In the genomic region with DNA sequence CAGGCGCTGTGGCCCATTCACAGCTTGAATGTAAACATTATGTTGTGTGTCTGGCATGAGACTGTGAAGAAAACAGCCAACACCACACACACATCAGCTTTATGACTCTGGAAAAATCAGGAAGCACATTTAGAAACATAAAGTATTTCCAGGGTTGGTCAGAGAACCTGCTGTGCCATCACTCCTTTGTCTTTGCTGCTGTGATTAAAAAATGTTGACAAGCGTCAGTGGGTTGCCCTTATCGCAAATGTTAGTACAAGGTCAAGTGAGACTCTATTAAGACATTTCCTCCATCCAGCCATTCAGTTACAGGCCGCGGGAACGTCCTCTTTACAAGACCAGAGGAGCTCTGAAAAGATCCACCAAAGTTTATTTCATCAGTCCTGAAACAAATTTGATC, we compare ENCODE assay signal across 19 cellular contexts.
DNase-seq lines count a peak whose midpoint lies in the region; ATAC-seq lines count a peak whose summit lies in the region.
"Had no signal": no experiment of that assay in that cellular context is flagged by ENCODE, and none has a peak within 500 bp of the region (broad histone marks: within the 10 kb centered on the region; RNA-seq: fewer than 3 reads in every experiment).

No MANE protein-coding gene starts in this region.

- no peaks in the 10 kb centered on the region for H3K27me3 Mint-ChIP-seq in T-helper 17 cell
- no peaks in the 10 kb centered on the region for H3K27me3 Mint-ChIP-seq in activated CD4-positive, alpha-beta memory T cell treated with anti-CD3 and anti-CD28 coated beads, Interleukin-2, amount 10 ng/mL, durations not matched to agents 7 days and 5 days
- H3K27me3 Mint-ChIP-seq in stimulated activated naive CD8-positive, alpha-beta T cell treated with anti-CD3 and anti-CD28 coated beads, Interleukin-15, amount 100 ng/mL, for 72 hours = no peaks in the 10 kb centered on the region
- H3K27me3 Mint-ChIP-seq: B cell; CD4-positive, alpha-beta memory T cell had no signal

- no peak overlapping the region for H3K4me2 ChIP-seq in mesenchymal stem cell (ENCODE audit: low read length, poor library complexity, severe bottlenecking)
- H3K4me2 ChIP-seq: KMS-11 had no signal

- H3K4me1 ChIP-seq in mesenchymal stem cell (ENCODE audit: control insufficient read depth, insufficient read depth, low read depth, low read length) = peaks cover 5% of the 10 kb centered on the region

- no peak overlapping the region for H3K4me3 Mint-ChIP-seq in T-helper 17 cell
- no peak overlapping the region for H3K4me3 Mint-ChIP-seq in activated CD4-positive, alpha-beta memory T cell treated with anti-CD3 and anti-CD28 coated beads, Interleukin-2, amount 10 ng/mL, durations not matched to agents 7 days and 5 days
- H3K4me3 Mint-ChIP-seq in stimulated activated naive CD8-positive, alpha-beta T cell treated with anti-CD3 and anti-CD28 coated beads, Interleukin-15, amount 100 ng/mL, for 72 hours = no peak overlapping the region
- H3K4me3 Mint-ChIP-seq: B cell; CD4-positive, alpha-beta memory T cell; HFFc6 had no signal

- peaks cover 4% of the 10 kb centered on the region for H3K36me3 Mint-ChIP-seq in T-helper 17 cell (ENCODE audit: low read depth)
- H3K36me3 Mint-ChIP-seq in activated CD4-positive, alpha-beta memory T cell treated with anti-CD3 and anti-CD28 coated beads, Interleukin-2, amount 10 ng/mL, durations not matched to agents 7 days and 5 days (ENCODE audit: low read depth) = peaks cover 9% of the 10 kb centered on the region

- H2AK5ac ChIP-seq in mesenchymal stem cell (ENCODE audit: low read length, severe bottlenecking) = no peak overlapping the region

- no peak overlapping the region for H2BK120ac ChIP-seq in mesenchymal stem cell (ENCODE audit: low read depth, low read length)

- H2AFZ ChIP-seq in mesenchymal stem cell (ENCODE audit: low read depth, low read length) = no peak overlapping the region

- WGBS in mesenchymal stem cell = 18% methylated on average over 5 of the region's 6 CpGs

- H3K9ac ChIP-seq in mesenchymal stem cell (ENCODE audit: low read length) = no peak overlapping the region
- H3K9ac ChIP-seq: KMS-11 had no signal

- CTCF ChIA-PET in activated CD4-positive, alpha-beta memory T cell treated with anti-CD3 and anti-CD28 coated beads, Interleukin-2, amount 10 ng/mL, durations not matched to agents 7 days and 5 days (lab: Charles Lee) = no interaction called here

- no peak overlapping the region for H2BK5ac ChIP-seq in mesenchymal stem cell (ENCODE audit: low read depth, low read length, poor library complexity, severe bottlenecking)

- H3K14ac ChIP-seq in mesenchymal stem cell (ENCODE audit: low read length in 2 of 2) = no peak overlapping the region

- no peaks in the 10 kb centered on the region for H3K27me3 ChIP-seq in mesenchymal stem cell (ENCODE audit: control insufficient read depth in 1 of 2, insufficient read depth in 1 of 2, low read length in 2 of 2)
- H3K27me3 ChIP-seq: MG63 had no signal

- POLR2A ChIA-PET in activated CD4-positive, alpha-beta memory T cell treated with anti-CD3 and anti-CD28 coated beads, Interleukin-2, amount 10 ng/mL, durations not matched to agents 7 days and 5 days (lab: Charles Lee) = interaction anchor here (1.2 kb wide), 1 partner anchor 95 kb away, joined by 4 read pairs; no protein-coding TSS in a partner anchor

- no peak overlapping the region for H3K18ac ChIP-seq in mesenchymal stem cell (ENCODE audit: low read depth in 1 of 2, low read length in 2 of 2)

- H3K23ac ChIP-seq in mesenchymal stem cell (ENCODE audit: low read length in 2 of 2) = no peak overlapping the region

- no peak overlapping the region for H3K4ac ChIP-seq in mesenchymal stem cell (ENCODE audit: low read depth in 1 of 2, low read length in 2 of 2)

- no peaks in the 10 kb centered on the region for H3K9me3 Mint-ChIP-seq in activated CD4-positive, alpha-beta memory T cell treated with anti-CD3 and anti-CD28 coated beads, Interleukin-2, amount 10 ng/mL, durations not matched to agents 7 days and 5 days
- no peaks in the 10 kb centered on the region for H3K9me3 Mint-ChIP-seq in stimulated activated naive CD8-positive, alpha-beta T cell treated with anti-CD3 and anti-CD28 coated beads, Interleukin-15, amount 100 ng/mL, for 72 hours
- H3K9me3 Mint-ChIP-seq: CD4-positive, alpha-beta memory T cell; HFFc6 had no signal

- H3K9me3 ChIP-seq in T-helper 17 cell (ENCODE audit: control insufficient read depth, low read length, poor library complexity, severe bottlenecking) (no peaks in the 10 kb centered on the region), mesenchymal stem cell (ENCODE audit: control insufficient read depth, low read length) (no peaks in the 10 kb centered on the region)
- H3K9me3 ChIP-seq: MG63 had no signal

- H3K4me3 ChIP-seq in mesenchymal stem cell (ENCODE audit: insufficient read depth in 1 of 2, low read depth in 1 of 2, low read length in 2 of 2) = no peak overlapping the region
- H3K4me3 ChIP-seq: MG63 had no signal

- H3K79me1 ChIP-seq in mesenchymal stem cell (replicated peaks; ENCODE audit: low read length, poor library complexity, severe bottlenecking) = peaks cover 6% of the 10 kb centered on the region

- peaks cover 7% of the 10 kb centered on the region for H3K4me1 Mint-ChIP-seq in T-helper 17 cell
- peaks cover 2% of the 10 kb centered on the region for H3K4me1 Mint-ChIP-seq in activated CD4-positive, alpha-beta memory T cell treated with anti-CD3 and anti-CD28 coated beads, Interleukin-2, amount 10 ng/mL, durations not matched to agents 7 days and 5 days
- H3K4me1 Mint-ChIP-seq in stimulated activated naive CD8-positive, alpha-beta T cell treated with anti-CD3 and anti-CD28 coated beads, Interleukin-15, amount 100 ng/mL, for 72 hours = peaks cover 7% of the 10 kb centered on the region
- H3K4me1 Mint-ChIP-seq: B cell had no signal

- peak overlapping the region; percentile 88 for H3K27ac Mint-ChIP-seq in T-helper 17 cell
- H3K27ac Mint-ChIP-seq in activated CD4-positive, alpha-beta memory T cell treated with anti-CD3 and anti-CD28 coated beads, Interleukin-2, amount 10 ng/mL, durations not matched to agents 7 days and 5 days = no peak overlapping the region
- H3K27ac Mint-ChIP-seq in stimulated activated naive CD8-positive, alpha-beta T cell treated with anti-CD3 and anti-CD28 coated beads, Interleukin-15, amount 100 ng/mL, for 72 hours = no peak overlapping the region
- H3K27ac Mint-ChIP-seq: B cell, HFFc6 had no signal

- peaks cover 30 to 66% of the 10 kb centered on the region in 2 experiments for H3K36me3 ChIP-seq in mesenchymal stem cell (ENCODE audit: control insufficient read depth in 1 of 2, insufficient read depth in 2 of 2, low read depth in 1 of 2, low read length in 2 of 2)

- no peak overlapping the region for H4K91ac ChIP-seq in mesenchymal stem cell (ENCODE audit: low read length)

- no peak overlapping the region for H4K8ac ChIP-seq in mesenchymal stem cell (ENCODE audit: low read length)

- DNase-seq in T-helper 17 cell (no peak), dermis microvascular lymphatic vessel endothelial cell (ENCODE audit: low read depth in 2 of 2) (peak; percentile 14 to 69), left cardiac atrium (peak; percentile 31), mesenchymal stem cell (peak; percentile 75), NCI-H446 (lab: John Stamatoyannopoulos, UW) (no peak), COLO668 (lab: John Stamatoyannopoulos, UW; ENCODE audit: unreplicated experiment) (no peak)
- DNase-seq in activated CD4-positive, alpha-beta memory T cell treated with anti-CD3 and anti-CD28 coated beads, Interleukin-2, amount 10 ng/mL, durations not matched to agents 7 days and 5 days = no peak
- no peak for DNase-seq in stimulated activated naive CD8-positive, alpha-beta T cell treated with anti-CD3 and anti-CD28 coated beads, Interleukin-15, amount 100 ng/mL, for 72 hours
- DNase-seq: CD4-positive, alpha-beta memory T cell; GOT3; HFFc6; MG63; NCI-H1105 treated with DMSO at 0.1 percent for 48 hours; NCI-H187; NCI-H446 treated with DMSO at 0.1 percent for 48 hours; NCI-H82 had no signal

- ATAC-seq in T-helper 17 cell (no peak), left cardiac atrium (peak; percentile 47 to 53)
- no peak for ATAC-seq in stimulated activated naive CD8-positive, alpha-beta T cell treated with anti-CD3 and anti-CD28 coated beads, Interleukin-15, amount 100 ng/mL, for 72 hours
- ATAC-seq: Panc1 had no signal

- H2BK15ac ChIP-seq in mesenchymal stem cell (ENCODE audit: low read depth, poor library complexity, severe bottlenecking) = no peak overlapping the region

- intact Hi-C loops in left cardiac atrium (cut with DNase I) = no loop called here

- H2BK12ac ChIP-seq in mesenchymal stem cell (ENCODE audit: low read length in 2 of 2) = no peak overlapping the region

- H3K27ac ChIP-seq in mesenchymal stem cell (ENCODE audit: low read length, poor library complexity, severe bottlenecking) = no peak overlapping the region
- H3K27ac ChIP-seq: KMS-11 had no signal

Comparison
In these comparisons a context has a peak if more than half of its experiments do, and no peak if none do; other contexts are left out.
1. ATAC-seq: peak in left cardiac atrium (2 of 2); none in T-helper 17 cell (single experiment) and stimulated activated naive CD8-positive, alpha-beta T cell treated with anti-CD3 and anti-CD28 coated beads, Interleukin-15, amount 100 ng/mL, for 72 hours (single experiment).
2. DNase-seq: peak in dermis microvascular lymphatic vessel endothelial cell (2 of 2), left cardiac atrium (single experiment) and mesenchymal stem cell (single experiment); none in T-helper 17 cell (0 of 3), NCI-H446 (0 of 2), activated CD4-positive, alpha-beta memory T cell treated with anti-CD3 and anti-CD28 coated beads, Interleukin-2, amount 10 ng/mL, durations not matched to agents 7 days and 5 days (single experiment), COLO668 (single experiment) and stimulated activated naive CD8-positive, alpha-beta T cell treated with anti-CD3 and anti-CD28 coated beads, Interleukin-15, amount 100 ng/mL, for 72 hours (0 of 2).